ENCODE assay signal across 8 cellular contexts in genomic region chr11:235998-236773, GRCh38. TPM values are rescaled to one million over a fixed set of nuclear protein-coding genes. Genes with fewer than 3 reads are reported as not detected.
DNase-seq lines count a peak whose midpoint lies in the region; ATAC-seq and TF ChIP-seq lines count a peak whose summit lies in the region.

Gene SIRT3, minus strand, starts transcription at chr11:236342. Its CDS starts 14 bp downstream, at chr11:236328.

- H3K4me3 ChIP-seq in HUES6 (ENCODE audit: low read depth, low read length): peak within 1 kb of the TSS; percentile 95
- peak within 1 kb of the TSS; percentile 100 for H3K4me3 ChIP-seq in PC-3 (ENCODE audit: low read length)
- H3K4me3 ChIP-seq in mucosa of rectum (ENCODE audit: low read length in 2 of 2): peak within 1 kb of the TSS; percentile 77 to 92

- peak within 1 kb of the TSS; percentile 69; the same call in 1 of the 2 replicates for H3K27ac ChIP-seq in HUES6 (ENCODE audit: low read depth, low read length)
- peak within 1 kb of the TSS; percentile 93 for H3K27ac ChIP-seq in PC-3 (ENCODE audit: low read length)
- H3K27ac ChIP-seq in mucosa of rectum (ENCODE audit: low read depth in 2 of 2, low read length in 2 of 2): peak within 1 kb of the TSS; percentile 97 to 98

- intact Hi-C loops in PC-3 (cut with micrococcal nuclease): loop anchor here (1.0 kb wide), 1 partner anchor 29 kb away; the partner anchor contains the start of genes BET1L and RIC8A

- H3K27me3 ChIP-seq in HUES6 (ENCODE audit: control insufficient read depth, insufficient read depth, low read length) (no peaks in the 10 kb centered on the region), PC-3 (ENCODE audit: low read length) (no peaks in the 10 kb centered on the region), mucosa of rectum (ENCODE audit: control insufficient read depth in 2 of 2, insufficient read depth in 2 of 2, low read length in 2 of 2) (no peaks in the 10 kb centered on the region)

- BruUV-seq in PC-3 (replicated peaks; lab: Mats Ljungman, UMichigan): no TSS peak

- H3K9me3 ChIP-seq in HUES6 (ENCODE audit: control insufficient read depth, insufficient read depth, low read depth, low read length): no peaks in the 10 kb centered on the region
- H3K9me3 ChIP-seq in PC-3 (ENCODE audit: low read length): no peaks in the 10 kb centered on the region
- H3K9me3 ChIP-seq in mucosa of rectum (ENCODE audit: control insufficient read depth in 2 of 2, low read length in 2 of 2): no peaks in the 10 kb centered on the region

- DNase-seq in DMS 273 (lab: John Stamatoyannopoulos, UW; ENCODE audit: unreplicated experiment) (peak; percentile 85), PC-3 (peak; percentile 75), activated T-cell treated with anti-CD3 and anti-CD28 coated beads for 48 hours (ENCODE audit: low read depth) (peak; percentile 71), erythroblast (lab: John Stamatoyannopoulos, UW) (peak; percentile 90 to 94)
- DNase-seq in stimulated activated CD8-positive, alpha-beta memory T cell treated with anti-CD3 and anti-CD28 coated beads, Interleukin-4, amount 100 ng/mL, for 48 hours: peak; percentile 82

- ATAC-seq in GM21423 (IDR thresholded peaks at IDR 0.05; ENCODE audit: unreplicated experiment) (peak; percentile 72), PC-3 (peak; percentile 88)

- peaks cover 59% of the 10 kb centered on the region for H3K79me2 ChIP-seq in PC-3 (ENCODE audit: low read length)

- CTCF ChIA-PET in PC-3 (lab: Charles Lee): no interaction called here

- peak within 1 kb of the TSS; percentile 93 for H2AFZ ChIP-seq in PC-3 (ENCODE audit: low read length)

- H3K36me3 ChIP-seq in HUES6 (ENCODE audit: control insufficient read depth, insufficient read depth, low read length) (peaks cover 26% of the 10 kb centered on the region), PC-3 (ENCODE audit: low read depth, low read length) (no peaks in the 10 kb centered on the region; the same call in 1 of the 2 replicates), mucosa of rectum (ENCODE audit: control insufficient read depth in 2 of 2, insufficient read depth in 2 of 2, low read length in 2 of 2) (peaks cover 7 to 9% of the 10 kb centered on the region in 2 donors)

- H3K4me1 ChIP-seq in HUES6 (ENCODE audit: control insufficient read depth, insufficient read depth, low read length) (peaks cover 12% of the 10 kb centered on the region; the same call in 1 of the 2 replicates), PC-3 (ENCODE audit: insufficient read depth, low read length) (peaks cover 17% of the 10 kb centered on the region), mucosa of rectum (ENCODE audit: control insufficient read depth in 2 of 2, insufficient read depth in 2 of 2, low read length in 2 of 2) (peaks cover 18% of the 10 kb centered on the region in 2 donors)

- no peak for TF ChIP-seq CTCF in PC-3 (conservative IDR thresholded peaks at IDR 0.05; ENCODE audit: low read depth, low read length)

- H4K20me1 ChIP-seq in PC-3 (ENCODE audit: low read length): 0 out of 2 replicates have a peak, but pooled peaks cover 9% of the 10 kb centered on the region

- no peaks in the 10 kb centered on the region for H3K9me2 ChIP-seq in PC-3 (replicated peaks; ENCODE audit: low read length)

- H3F3A ChIP-seq in PC-3 (ENCODE audit: low read length, unreplicated experiment): no peaks in the 10 kb centered on the region

- POLR2A ChIA-PET in PC-3 (lab: Charles Lee; ENCODE audit: unreplicated experiment): no interaction called here

- H3K9ac ChIP-seq in HUES6 (ENCODE audit: low read length) (peak within 1 kb of the TSS; percentile 94), PC-3 (ENCODE audit: low read length) (peak within 1 kb of the TSS; percentile 99), mucosa of rectum (ENCODE audit: low read depth in 1 of 2, low read length in 2 of 2) (peak within 1 kb of the TSS; percentile 90 to 94)

- TF ChIP-seq POLR2A in erythroblast (IDR thresholded peaks at IDR 0.05; ENCODE audit: low read length): peak; percentile 75

- H3K4me2 ChIP-seq in PC-3 (ENCODE audit: low read length): peak within 1 kb of the TSS; percentile 100

RNA-seq across cellular contexts. Expression of gene SIRT3, which starts in this region (rescaled TPM):
- 13.8 and 23.8 TPM in 2 replicates for total RNA-seq in PC-3 (2014; rRNA removed)

Comparison
In these comparisons a context has a peak if more than half of its experiments do, and no peak if none do; other contexts are left out.
1. Peak in every context shown above with its lines: DNase-seq, ATAC-seq, H3K4me3 ChIP-seq and H3K27ac ChIP-seq.